Comparison of ENCODE assay signal across 20 cellular contexts in genomic region chrX:108642273-108642628, GRCh38.
"Had no signal": no experiment of that assay in that cellular context is flagged by ENCODE, and none has a peak within 500 bp of the region (broad histone marks: within the 10 kb centered on the region; RNA-seq: fewer than 3 reads in every experiment).

No MANE protein-coding gene starts in this region.

- H3K27me3 Mint-ChIP-seq: effector memory CD8-positive, alpha-beta T cell; naive thymus-derived CD4-positive, alpha-beta T cell had no signal

- H3K4me1 ChIP-seq: left lung, prostate gland, right atrium auricular region, stomach, thyroid gland had no signal

- H3K4me3 Mint-ChIP-seq: effector memory CD8-positive, alpha-beta T cell; naive thymus-derived CD4-positive, alpha-beta T cell; nephron had no signal

- H3K36me3 Mint-ChIP-seq: naive thymus-derived CD4-positive, alpha-beta T cell had no signal

- H3K27me3 ChIP-seq: left lung, right atrium auricular region, stomach, thyroid gland had no signal

- H3K27ac ChIP-seq: left lung, prostate gland, right atrium auricular region, stomach, thyroid gland had no signal

- H3K27ac Mint-ChIP-seq: effector memory CD8-positive, alpha-beta T cell; naive thymus-derived CD4-positive, alpha-beta T cell; nephron had no signal

- H3K4me1 Mint-ChIP-seq: naive thymus-derived CD4-positive, alpha-beta T cell; nephron had no signal

- H3K4me3 ChIP-seq: left lung, prostate gland, right atrium auricular region, smooth muscle cell, stomach, thyroid gland had no signal

- ATAC-seq: effector memory CD8-positive, alpha-beta T cell; left lung; naive thymus-derived CD4-positive, alpha-beta T cell; sciatic nerve had no signal

- DNase-seq: cortex of kidney; effector memory CD8-positive, alpha-beta T cell; left lung; mesenchymal stem cell; midbrain; naive thymus-derived CD4-positive, alpha-beta T cell; nucleus accumbens; stimulated activated CD4-positive, alpha-beta T cell treated with anti-CD3 and anti-CD28 coated beads, Interleukin-12 subunit alpha, Interleukin-12 subunit beta, amount 100 ng/mL, for 4 hours; stimulated activated CD4-positive, alpha-beta T cell treated with anti-CD3 and anti-CD28 coated beads, Interleukin-1b, Interleukin-23, amount 100 ng/mL, for 48 hours; stimulated activated CD4-positive, alpha-beta T cell treated with anti-CD3 and anti-CD28 coated beads, Interleukin-4, amount 100 ng/mL, for 1 hour; stimulated activated CD8-positive, alpha-beta memory T cell treated with anti-CD3 and anti-CD28 coated beads, Interleukin-4, amount 100 ng/mL, for 48 hours; stimulated activated naive CD4-positive, alpha-beta T cell treated with Interleukin-2 at 50 U/mL for 16 hours; stomach; thyroid gland; trophoblast cell had no signal

- H3K36me3 ChIP-seq: left lung, prostate gland, right atrium auricular region, thyroid gland had no signal

- H3K9me3 ChIP-seq: left lung, prostate gland, thyroid gland had no signal

- H3K4me2 ChIP-seq: smooth muscle cell had no signal
